ENCODE assay signal across 14 cellular contexts in the genomic region with DNA sequence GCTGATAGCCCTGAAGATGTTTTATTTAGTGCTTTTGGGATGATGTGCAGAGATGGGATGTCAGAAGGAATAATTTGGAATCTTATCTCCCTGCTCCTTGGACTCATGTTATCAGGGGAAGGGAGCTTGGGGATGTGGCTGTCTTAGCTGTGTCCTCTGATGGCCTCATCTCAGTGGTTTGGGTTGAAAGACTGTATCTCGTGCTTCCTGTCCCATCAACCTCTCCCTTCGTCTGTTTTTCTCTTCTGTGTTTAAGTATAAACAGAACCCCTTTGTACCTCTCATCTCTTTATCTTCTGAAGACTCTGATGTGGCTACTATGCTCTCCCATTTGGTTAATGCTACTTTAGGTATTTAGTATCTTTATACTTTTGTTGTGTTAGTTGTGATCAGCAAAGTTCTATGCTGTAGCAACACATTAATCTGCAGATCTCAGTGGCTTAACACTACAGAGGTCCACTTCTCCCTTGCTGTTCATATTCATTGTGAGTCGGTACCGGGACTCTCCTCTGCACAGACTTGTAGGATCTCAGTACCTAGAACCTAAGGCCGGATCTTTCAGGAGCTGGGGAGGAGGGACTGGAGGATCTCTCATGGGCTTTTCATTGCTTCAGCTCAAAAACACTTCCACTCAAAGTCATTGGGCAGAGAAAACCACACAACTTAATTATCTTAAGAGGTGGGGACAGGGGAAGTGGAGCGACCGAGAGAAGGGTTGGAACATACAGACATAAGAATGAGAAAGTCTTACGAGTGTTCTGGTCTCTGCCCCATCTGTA. TPM values are rescaled to one million over a fixed set of nuclear protein-coding genes. Genes with fewer than 3 reads are reported as not detected.
DNase-seq lines count a peak whose midpoint lies in the region; ATAC-seq and TF ChIP-seq lines count a peak whose summit lies in the region.
"Had no signal": no experiment of that assay in that cellular context is flagged by ENCODE, and none has a peak within 500 bp of the region (broad histone marks: within the 10 kb centered on the region; RNA-seq: fewer than 3 reads in every experiment).

No MANE protein-coding gene starts in this region.

- peak overlapping the region; percentile 6; the same call in 1 of the 2 replicates for H3K4me2 ChIP-seq in SK-N-SH
- H3K4me2 ChIP-seq in MM.1S (ENCODE audit: low read depth, low read length): no peak overlapping the region

- H3K4me1 Mint-ChIP-seq in activated naive CD4-positive, alpha-beta T cell treated with anti-CD3 and anti-CD28 coated beads, Interleukin-2, amount 10 ng/mL, durations not matched to agents 7 days and 5 days: peaks cover 83% of the 10 kb centered on the region

- CTCF ChIA-PET in activated naive CD4-positive, alpha-beta T cell treated with anti-CD3 and anti-CD28 coated beads, Interleukin-2, amount 10 ng/mL, durations not matched to agents 7 days and 5 days (lab: Charles Lee): interaction anchor here (0.9 to 1.6 kb wide), 3 partner anchors 8 to 59 kb away, joined by 3 to 5 read pairs (median 4); no protein-coding TSS in a partner anchor
- CTCF ChIA-PET in SK-N-SH (lab: Yijun Ruan, JAX): interaction anchor here (1.1 to 2.0 kb wide), 3 partner anchors 8 to 92 kb away, joined by 3 to 4 read pairs (median 4); no protein-coding TSS in a partner anchor

- POLR2A ChIA-PET in SK-N-SH (lab: Yijun Ruan, JAX): no interaction called here

- H3F3A ChIP-seq in SK-N-SH (replicated peaks; ENCODE audit: insufficient read depth) (peaks cover 47% of the 10 kb centered on the region), MM.1S (ENCODE audit: insufficient read depth, low read length) (no peaks in the 10 kb centered on the region)

- H3K27ac ChIP-seq in SK-N-SH (ENCODE audit: low read depth in 2 of 2, low read length in 1 of 2) (peak overlapping the region; percentile 47; a peak in 2 of 4 replicates), MM.1S (ENCODE audit: low read length) (no peak overlapping the region)
- H3K27ac ChIP-seq: upper lobe of left lung, VCaP had no signal

- H3K79me2 ChIP-seq in SK-N-SH (ENCODE audit: insufficient read depth): peaks cover 100% of the 10 kb centered on the region
- peaks cover 47% of the 10 kb centered on the region for H3K79me2 ChIP-seq in MM.1S (ENCODE audit: low read length)

- H3K27me3 Mint-ChIP-seq in activated naive CD4-positive, alpha-beta T cell treated with anti-CD3 and anti-CD28 coated beads, Interleukin-2, amount 10 ng/mL, durations not matched to agents 7 days and 5 days: no peaks in the 10 kb centered on the region

- TF ChIP-seq CTCF in SK-N-SH (IDR thresholded peaks at IDR 0.05) (no peak), MM.1S (IDR thresholded peaks at IDR 0.05; ENCODE audit: low read length) (no peak)

- H3K36me3 ChIP-seq in SK-N-SH (replicated peaks in 1 of 2; ENCODE audit: control insufficient read depth in 1 of 2, insufficient read depth in 2 of 2, low read length in 1 of 2) (peaks cover 0 to 56% of the 10 kb centered on the region in 2 experiments), adipocyte (ENCODE audit: control insufficient read depth, insufficient read depth, low read length, severe bottlenecking) (peaks cover 8% of the 10 kb centered on the region), MM.1S (replicated peaks; ENCODE audit: insufficient read depth, low read length) (no peaks in the 10 kb centered on the region)
- H3K36me3 ChIP-seq: upper lobe of left lung had no signal

- H3K9me2 ChIP-seq in SK-N-SH (no peaks in the 10 kb centered on the region), MM.1S (replicated peaks; ENCODE audit: insufficient read depth, low read length) (no peaks in the 10 kb centered on the region)

- H3K4me1 ChIP-seq in SK-N-SH (ENCODE audit: control insufficient read depth in 1 of 2, insufficient read depth in 2 of 2, low read depth in 1 of 2, low read length in 1 of 2): peaks cover 23 to 24% of the 10 kb centered on the region in 2 experiments
- H3K4me1 ChIP-seq in adipocyte (ENCODE audit: control insufficient read depth, insufficient read depth, low read length): peaks cover 16% of the 10 kb centered on the region
- H3K4me1 ChIP-seq in MM.1S (ENCODE audit: low read length): peaks cover 10% of the 10 kb centered on the region
- H3K4me1 ChIP-seq: upper lobe of left lung had no signal

- no peak overlapping the region for H3K4me3 ChIP-seq in SK-N-SH (ENCODE audit: low read depth in 2 of 2, low read length in 1 of 2)
- peak overlapping the region; percentile 3 for H3K4me3 ChIP-seq in adipocyte (ENCODE audit: low read length)
- H3K4me3 ChIP-seq in MM.1S (ENCODE audit: low read length): no peak overlapping the region
- H3K4me3 ChIP-seq: lung, upper lobe of left lung had no signal

- H3K27ac Mint-ChIP-seq in activated naive CD4-positive, alpha-beta T cell treated with anti-CD3 and anti-CD28 coated beads, Interleukin-2, amount 10 ng/mL, durations not matched to agents 7 days and 5 days: peak overlapping the region; percentile 98

- ATAC-seq in stimulated activated naive CD8-positive, alpha-beta T cell treated with anti-CD3 and anti-CD28 coated beads, Interleukin-15, Interleukin-2, amounts not matched to agents 100 U/mL and 50 U/mL, for 24 hours: peak; percentile 81
- ATAC-seq in esophagus mucosa: no peak

- TF ChIP-seq EP300 in SK-N-SH (IDR thresholded peaks at IDR 0.05; ENCODE audit: borderline replicate concordance in 1 of 2, low read depth in 1 of 2, low read length in 1 of 2): no peak

- no peaks in the 10 kb centered on the region for H3K9me3 ChIP-seq in SK-N-SH
- no peaks in the 10 kb centered on the region for H3K9me3 ChIP-seq in adipocyte (ENCODE audit: control insufficient read depth, low read length)
- no peaks in the 10 kb centered on the region for H3K9me3 ChIP-seq in MM.1S (replicated peaks; ENCODE audit: insufficient read depth, low read length)
- H3K9me3 ChIP-seq: upper lobe of left lung had no signal

- peak; percentile 54 for DNase-seq in activated naive CD4-positive, alpha-beta T cell treated with anti-CD3 and anti-CD28 coated beads, Interleukin-2, amount 10 ng/mL, durations not matched to agents 7 days and 5 days
- no peak for DNase-seq in activated naive CD4-positive, alpha-beta T cell treated with anti-CD3 and anti-CD28 coated beads, Interleukin-2, amount 50 U/mL, for 16 hours
- no peak for DNase-seq in SK-N-SH
- DNase-seq in adipocyte (ENCODE audit: low read depth): no peak
- DNase-seq in stimulated activated naive CD8-positive, alpha-beta T cell treated with anti-CD3 and anti-CD28 coated beads, Interleukin-15, Interleukin-2, amounts not matched to agents 100 U/mL and 50 U/mL, for 24 hours: no peak
- DNase-seq in HPDE6-E6E7 (ENCODE audit: extremely low spot score): no peak
- DNase-seq in MM.1S: no peak
- DNase-seq: IMR-90, NCI-H1436 treated with DMSO at 0.1 percent for 48 hours, NCI-H526 treated with DMSO at 0.1 percent for 48 hours, upper lobe of left lung had no signal

- H2AFZ ChIP-seq in SK-N-SH (ENCODE audit: low read depth): no peak overlapping the region
- H2AFZ ChIP-seq in MM.1S (ENCODE audit: low read length): no peak overlapping the region

- peaks cover 50% of the 10 kb centered on the region for H3K36me3 Mint-ChIP-seq in activated naive CD4-positive, alpha-beta T cell treated with anti-CD3 and anti-CD28 coated beads, Interleukin-2, amount 10 ng/mL, durations not matched to agents 7 days and 5 days

- TF ChIP-seq RAD21 in SK-N-SH (IDR thresholded peaks at IDR 0.05; ENCODE audit: low read length): no peak

- no peaks in the 10 kb centered on the region for H3K9me3 Mint-ChIP-seq in activated naive CD4-positive, alpha-beta T cell treated with anti-CD3 and anti-CD28 coated beads, Interleukin-2, amount 10 ng/mL, durations not matched to agents 7 days and 5 days

- no peaks in the 10 kb centered on the region for H3K27me3 ChIP-seq in SK-N-SH (ENCODE audit: insufficient read depth)
- no peaks in the 10 kb centered on the region for H3K27me3 ChIP-seq in adipocyte (replicated peaks; ENCODE audit: control insufficient read depth, insufficient read depth, low read length)
- H3K27me3 ChIP-seq in MM.1S (replicated peaks; ENCODE audit: insufficient read depth, low read length): no peaks in the 10 kb centered on the region
- H3K27me3 ChIP-seq: upper lobe of left lung had no signal

- no peak overlapping the region for H3K9ac ChIP-seq in SK-N-SH
- no peak overlapping the region for H3K9ac ChIP-seq in adipocyte (ENCODE audit: low read length)
- H3K9ac ChIP-seq in MM.1S (ENCODE audit: low read length): no peak overlapping the region

- H4K20me1 ChIP-seq in SK-N-SH (ENCODE audit: insufficient read depth) (peaks cover 95% of the 10 kb centered on the region), MM.1S (ENCODE audit: insufficient read depth, low read length) (no peaks in the 10 kb centered on the region)

- 82% methylated on average over 8 of the region's 8 CpGs for WGBS in SK-N-SH (ENCODE audit: low lambda C conversion rate)

- H3K4me3 Mint-ChIP-seq in activated naive CD4-positive, alpha-beta T cell treated with anti-CD3 and anti-CD28 coated beads, Interleukin-2, amount 10 ng/mL, durations not matched to agents 7 days and 5 days: peak overlapping the region; percentile 64

TF ChIP-seq in SK-N-SH, 30 proteins besides CTCF, POLR2A, EP300 and RAD21:
- TF ChIP-seq FOXJ3 (CRISPR knock-in tag; IDR thresholded peaks at IDR 0.05): no peak
- TF ChIP-seq SIN3A (IDR thresholded peaks at IDR 0.05; ENCODE audit: borderline replicate concordance, low read depth, low read length): no peak
- TF ChIP-seq, protein P1, sequence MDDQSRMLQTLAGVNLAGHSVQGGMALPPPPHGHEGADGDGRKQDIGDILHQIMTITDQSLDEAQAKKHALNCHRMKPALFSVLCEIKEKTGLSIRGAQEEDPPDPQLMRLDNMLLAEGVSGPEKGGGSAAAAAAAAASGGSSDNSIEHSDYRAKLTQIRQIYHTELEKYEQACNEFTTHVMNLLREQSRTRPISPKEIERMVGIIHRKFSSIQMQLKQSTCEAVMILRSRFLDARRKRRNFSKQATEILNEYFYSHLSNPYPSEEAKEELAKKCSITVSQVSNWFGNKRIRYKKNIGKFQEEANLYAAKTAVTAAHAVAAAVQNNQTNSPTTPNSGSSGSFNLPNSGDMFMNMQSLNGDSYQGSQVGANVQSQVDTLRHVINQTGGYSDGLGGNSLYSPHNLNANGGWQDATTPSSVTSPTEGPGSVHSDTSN (IDR thresholded peaks at IDR 0.05): peak; percentile 37; the same call in 1 of the 2 replicates

RNA-seq across cellular contexts. Expression of gene PRKCA, which starts 28.8 kb away (rescaled TPM):
- polyA plus RNA-seq in SK-N-SH (2012; rRNA removed): 108 and 123 TPM in 2 replicates
- polyA plus RNA-seq in SK-N-SH (2012; cell fraction: cytosol; rRNA removed): 111 and 128 TPM in 2 replicates
- 126 and 178 TPM in 2 replicates for polyA plus RNA-seq in SK-N-SH (2012; cell fraction: nucleus; rRNA removed)
- 4.5 TPM for total RNA-seq in esophagus mucosa
